Comparison of ENCODE assay signal across 1 cellular context in the genomic region with DNA sequence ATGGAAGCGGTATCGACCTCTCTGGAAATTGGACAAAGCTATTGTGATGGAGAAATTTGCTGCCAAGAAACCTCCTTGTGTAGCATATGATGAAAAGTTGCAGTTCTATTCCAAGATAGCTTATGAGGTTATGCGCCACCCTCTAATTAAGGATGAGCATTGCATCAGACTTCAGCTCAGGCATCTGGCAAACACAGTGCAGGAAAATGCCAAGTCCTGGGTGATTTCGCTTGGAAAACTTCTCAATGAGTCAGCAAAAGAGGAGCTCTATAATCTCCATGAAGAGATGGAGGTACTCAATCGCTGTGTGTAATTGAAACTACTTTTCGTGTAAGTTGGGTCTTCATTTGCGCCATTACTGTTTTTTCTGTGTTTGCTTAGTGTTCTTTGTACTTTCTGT.
TF ChIP-seq lines count a peak whose summit lies in the region.

No MANE protein-coding gene starts in this region.

TF ChIP-seq in GM23338, 12 proteins besides CTCF, POLR2A, EP300 and RAD21 (continued from another document):
- TF ChIP-seq, protein P1, sequence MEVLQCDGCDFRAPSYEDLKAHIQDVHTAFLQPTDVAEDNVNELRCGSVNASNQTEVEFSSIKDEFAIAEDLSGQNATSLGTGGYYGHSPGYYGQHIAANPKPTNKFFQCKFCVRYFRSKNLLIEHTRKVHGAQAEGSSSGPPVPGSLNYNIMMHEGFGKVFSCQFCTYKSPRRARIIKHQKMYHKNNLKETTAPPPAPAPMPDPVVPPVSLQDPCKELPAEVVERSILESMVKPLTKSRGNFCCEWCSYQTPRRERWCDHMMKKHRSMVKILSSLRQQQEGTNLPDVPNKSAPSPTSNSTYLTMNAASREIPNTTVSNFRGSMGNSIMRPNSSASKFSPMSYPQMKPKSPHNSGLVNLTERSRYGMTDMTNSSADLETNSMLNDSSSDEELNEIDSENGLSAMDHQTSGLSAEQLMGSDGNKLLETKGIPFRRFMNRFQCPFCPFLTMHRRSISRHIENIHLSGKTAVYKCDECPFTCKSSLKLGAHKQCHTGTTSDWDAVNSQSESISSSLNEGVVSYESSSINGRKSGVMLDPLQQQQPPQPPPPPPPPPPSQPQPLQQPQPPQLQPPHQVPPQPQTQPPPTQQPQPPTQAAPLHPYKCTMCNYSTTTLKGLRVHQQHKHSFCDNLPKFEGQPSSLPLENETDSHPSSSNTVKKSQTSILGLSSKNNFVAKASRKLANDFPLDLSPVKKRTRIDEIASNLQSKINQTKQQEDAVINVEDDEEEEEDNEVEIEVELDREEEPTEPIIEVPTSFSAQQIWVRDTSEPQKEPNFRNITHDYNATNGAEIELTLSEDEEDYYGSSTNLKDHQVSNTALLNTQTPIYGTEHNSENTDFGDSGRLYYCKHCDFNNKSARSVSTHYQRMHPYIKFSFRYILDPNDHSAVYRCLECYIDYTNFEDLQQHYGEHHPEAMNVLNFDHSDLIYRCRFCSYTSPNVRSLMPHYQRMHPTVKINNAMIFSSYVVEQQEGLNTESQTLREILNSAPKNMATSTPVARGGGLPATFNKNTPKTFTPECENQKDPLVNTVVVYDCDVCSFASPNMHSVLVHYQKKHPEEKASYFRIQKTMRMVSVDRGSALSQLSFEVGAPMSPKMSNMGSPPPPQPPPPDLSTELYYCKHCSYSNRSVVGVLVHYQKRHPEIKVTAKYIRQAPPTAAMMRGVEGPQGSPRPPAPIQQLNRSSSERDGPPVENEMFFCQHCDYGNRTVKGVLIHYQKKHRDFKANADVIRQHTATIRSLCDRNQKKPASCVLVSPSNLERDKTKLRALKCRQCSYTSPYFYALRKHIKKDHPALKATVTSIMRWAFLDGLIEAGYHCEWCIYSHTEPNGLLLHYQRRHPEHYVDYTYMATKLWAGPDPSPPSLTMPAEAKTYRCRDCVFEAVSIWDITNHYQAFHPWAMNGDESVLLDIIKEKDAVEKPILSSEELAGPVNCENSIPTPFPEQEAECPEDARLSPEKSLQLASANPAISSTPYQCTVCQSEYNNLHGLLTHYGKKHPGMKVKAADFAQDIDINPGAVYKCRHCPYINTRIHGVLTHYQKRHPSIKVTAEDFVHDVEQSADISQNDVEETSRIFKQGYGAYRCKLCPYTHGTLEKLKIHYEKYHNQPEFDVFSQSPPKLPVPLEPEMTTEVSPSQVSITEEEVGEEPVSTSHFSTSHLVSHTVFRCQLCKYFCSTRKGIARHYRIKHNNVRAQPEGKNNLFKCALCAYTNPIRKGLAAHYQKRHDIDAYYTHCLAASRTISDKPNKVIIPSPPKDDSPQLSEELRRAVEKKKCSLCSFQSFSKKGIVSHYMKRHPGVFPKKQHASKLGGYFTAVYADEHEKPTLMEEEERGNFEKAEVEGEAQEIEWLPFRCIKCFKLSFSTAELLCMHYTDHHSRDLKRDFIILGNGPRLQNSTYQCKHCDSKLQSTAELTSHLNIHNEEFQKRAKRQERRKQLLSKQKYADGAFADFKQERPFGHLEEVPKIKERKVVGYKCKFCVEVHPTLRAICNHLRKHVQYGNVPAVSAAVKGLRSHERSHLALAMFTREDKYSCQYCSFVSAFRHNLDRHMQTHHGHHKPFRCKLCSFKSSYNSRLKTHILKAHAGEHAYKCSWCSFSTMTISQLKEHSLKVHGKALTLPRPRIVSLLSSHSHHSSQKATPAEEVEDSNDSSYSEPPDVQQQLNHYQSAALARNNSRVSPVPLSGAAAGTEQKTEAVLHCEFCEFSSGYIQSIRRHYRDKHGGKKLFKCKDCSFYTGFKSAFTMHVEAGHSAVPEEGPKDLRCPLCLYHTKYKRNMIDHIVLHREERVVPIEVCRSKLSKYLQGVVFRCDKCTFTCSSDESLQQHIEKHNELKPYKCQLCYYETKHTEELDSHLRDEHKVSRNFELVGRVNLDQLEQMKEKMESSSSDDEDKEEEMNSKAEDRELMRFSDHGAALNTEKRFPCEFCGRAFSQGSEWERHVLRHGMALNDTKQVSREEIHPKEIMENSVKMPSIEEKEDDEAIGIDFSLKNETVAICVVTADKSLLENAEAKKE (CRISPR knock-in tag; IDR thresholded peaks at IDR 0.05), result no peak
- TF ChIP-seq ETS1 (IDR thresholded peaks at IDR 0.05), result no peak
- no peak for TF ChIP-seq POLR2AphosphoS5 (IDR thresholded peaks at IDR 0.05; ENCODE audit: low read depth)
- no peak for TF ChIP-seq EZH2phosphoT487 (IDR thresholded peaks at IDR 0.05; ENCODE audit: unreplicated experiment)
- no peak for TF ChIP-seq STAT1 (IDR thresholded peaks at IDR 0.05; ENCODE audit: unreplicated experiment)
- TF ChIP-seq JUNB (IDR thresholded peaks at IDR 0.05; ENCODE audit: unreplicated experiment), result no peak
- no peak for TF ChIP-seq EZH2 (IDR thresholded peaks at IDR 0.05; ENCODE audit: low read depth, unreplicated experiment)
TF ChIP-seq in GM23338: peak in this region for 0.
